Comparison of ENCODE assay signal across 20 cellular contexts in the genomic region with DNA sequence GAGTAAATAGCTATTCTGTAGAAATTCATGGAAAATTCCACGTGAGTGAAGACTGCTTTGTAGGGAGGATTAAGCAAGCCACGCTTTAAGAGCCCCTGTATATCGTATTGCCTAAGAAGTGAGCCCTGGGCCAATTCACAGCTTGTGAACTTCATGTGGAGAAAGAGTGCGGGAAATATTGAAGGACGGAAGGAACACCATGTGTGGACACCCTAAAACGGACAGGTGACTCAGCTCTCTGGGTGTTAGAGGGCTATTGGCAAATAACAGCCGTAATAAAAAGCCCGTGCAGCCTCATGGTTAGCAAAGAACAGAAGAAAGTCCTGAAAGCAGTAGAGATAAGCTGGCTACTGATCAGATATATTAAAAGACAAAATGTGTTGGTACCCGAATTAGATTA. TPM values are rescaled to one million over a fixed set of nuclear protein-coding genes. Genes with fewer than 3 reads are reported as not detected.
A peak's percentile ranks its signal among the peaks of the same experiment; 100 is the strongest.
DNase-seq lines count a peak whose midpoint lies in the region; ATAC-seq, FAIRE-seq and TF ChIP-seq lines count a peak whose summit lies in the region.
"Had no signal": no experiment of that assay in that cellular context is flagged by ENCODE, and none has a peak within 500 bp of the region (broad histone marks: within the 10 kb centered on the region; RNA-seq: fewer than 3 reads in every experiment).

No MANE protein-coding gene starts in this region.

- H3K27ac Mint-ChIP-seq in dendritic cell treated with granulocyte-macrophage colony-stimulating factor and Interleukin-4, amounts not matched to agents 40 ng/mL and 50 ng/mL, for 4 days = peak overlapping the region; percentile 68
- no peak overlapping the region for H3K27ac Mint-ChIP-seq in natural killer cell

- no peak overlapping the region for H3K4me3 Mint-ChIP-seq in dendritic cell treated with granulocyte-macrophage colony-stimulating factor and Interleukin-4, amounts not matched to agents 40 ng/mL and 50 ng/mL, for 4 days
- no peak overlapping the region for H3K4me3 Mint-ChIP-seq in natural killer cell

- TF ChIP-seq CTCF in mucosa of descending colon (IDR thresholded peaks at IDR 0.05) (no peak), natural killer cell (IDR thresholded peaks at IDR 0.05) (no peak)

- H3K36me3 ChIP-seq in mucosa of descending colon (ENCODE audit: low read depth) = no peaks in the 10 kb centered on the region

- peaks cover 90% of the 10 kb centered on the region for H3K36me3 Mint-ChIP-seq in dendritic cell treated with granulocyte-macrophage colony-stimulating factor and Interleukin-4, amounts not matched to agents 40 ng/mL and 50 ng/mL, for 4 days (ENCODE audit: low read depth)
- no peaks in the 10 kb centered on the region for H3K36me3 Mint-ChIP-seq in natural killer cell

- H3K9me3 ChIP-seq in mucosa of descending colon = no peaks in the 10 kb centered on the region
- H3K9me3 ChIP-seq: A549 had no signal

- DNase-seq in GM12892 (ENCODE audit: insufficient read length) (no peak), NOMO-1 treated with DMSO at 0.1 percent for 48 hours (lab: John Stamatoyannopoulos, UW; ENCODE audit: unreplicated experiment) (peak; percentile 89), mucosa of descending colon (no peak), activated gamma-delta T cell (lab: John Stamatoyannopoulos, UW) (no peak), natural killer cell (no peak)
- DNase-seq: DMS 273 treated with DMSO at 0.1 percent for 48 hours, GDM1, GM23248, NCI-H1092 treated with DMSO at 0.1 percent for 48 hours, NCI-H1694 treated with DMSO at 0.1 percent for 48 hours, NCI-H345, NCI-H774 had no signal

- FAIRE-seq in GM12892 (lab: Jason Lieb, UNC) = peak; percentile 50
- FAIRE-seq: A549, GM12878, GM18507 had no signal

- no peak for TF ChIP-seq POLR2A in GM12892 (IDR thresholded peaks at IDR 0.05; ENCODE audit: low read depth, low read length)

- H3K27me3 Mint-ChIP-seq in dendritic cell treated with granulocyte-macrophage colony-stimulating factor and Interleukin-4, amounts not matched to agents 40 ng/mL and 50 ng/mL, for 4 days = no peaks in the 10 kb centered on the region
- peaks cover 0 to 6% of the 10 kb centered on the region in 2 donors for H3K27me3 Mint-ChIP-seq in natural killer cell (ENCODE audit: low read depth in 2 of 2)

- peak; percentile 43 for ATAC-seq in mucosa of descending colon
- ATAC-seq in HG02759 (IDR thresholded peaks at IDR 0.05; ENCODE audit: unreplicated experiment) = no peak
- no peak for ATAC-seq in SK-N-SH treated with all-trans-retinoic acid at 6 μM for 48 hours
- ATAC-seq in natural killer cell = no peak
- ATAC-seq: A549, GM12878, Panc1 had no signal

- no peaks in the 10 kb centered on the region for H3K4me1 ChIP-seq in mucosa of descending colon (ENCODE audit: low read depth)
- H3K4me1 ChIP-seq: A549 had no signal

- H3K4me3 ChIP-seq in mucosa of descending colon = no peak overlapping the region
- H3K4me3 ChIP-seq: A549, GM12878, GM23248, SK-N-MC had no signal

- H3K9me3 Mint-ChIP-seq in dendritic cell treated with granulocyte-macrophage colony-stimulating factor and Interleukin-4, amounts not matched to agents 40 ng/mL and 50 ng/mL, for 4 days = peaks cover 14% of the 10 kb centered on the region
- no peaks in the 10 kb centered on the region for H3K9me3 Mint-ChIP-seq in natural killer cell

- peaks cover 59% of the 10 kb centered on the region for H3K4me1 Mint-ChIP-seq in dendritic cell treated with granulocyte-macrophage colony-stimulating factor and Interleukin-4, amounts not matched to agents 40 ng/mL and 50 ng/mL, for 4 days (ENCODE audit: low read depth)
- H3K4me1 Mint-ChIP-seq in natural killer cell = no peaks in the 10 kb centered on the region

- intact Hi-C loops in dendritic cell treated with granulocyte-macrophage colony-stimulating factor and Interleukin-4, amounts not matched to agents 40 ng/mL and 50 ng/mL, for 4 days (cut with micrococcal nuclease) = no loop called here
- intact Hi-C loops in mucosa of descending colon (cut with DNase I, micrococcal nuclease) (no loop called here), natural killer cell (cut with micrococcal nuclease) (no loop called here)

TF ChIP-seq in SK-N-SH treated with all-trans-retinoic acid at 6 μM for 48 hours, 23 proteins besides CTCF, POLR2A, EP300 and RAD21:
- no peak for TF ChIP-seq CSRNP3 (CRISPR knock-in tag; IDR thresholded peaks at IDR 0.05)
- no peak for TF ChIP-seq ZNF8 (CRISPR knock-in tag; IDR thresholded peaks at IDR 0.05)
- TF ChIP-seq OSR1 (CRISPR knock-in tag; IDR thresholded peaks at IDR 0.05) = no peak
- TF ChIP-seq BACH2 (CRISPR knock-in tag; IDR thresholded peaks at IDR 0.05; ENCODE audit: borderline replicate concordance) = no peak
- TF ChIP-seq CREB5 (CRISPR knock-in tag; IDR thresholded peaks at IDR 0.05; ENCODE audit: low read depth) = no peak
- TF ChIP-seq ZNF565 (CRISPR knock-in tag; conservative IDR thresholded peaks at IDR 0.05; ENCODE audit: low read depth) = no peak
- no peak for TF ChIP-seq TCF4 (CRISPR knock-in tag; IDR thresholded peaks at IDR 0.05; ENCODE audit: borderline replicate concordance)
- TF ChIP-seq ARNTL (CRISPR knock-in tag; IDR thresholded peaks at IDR 0.05; ENCODE audit: borderline replicate concordance, low read depth) = no peak
- no peak for TF ChIP-seq TOX (CRISPR knock-in tag; IDR thresholded peaks at IDR 0.05; ENCODE audit: borderline replicate concordance)
- no peak for TF ChIP-seq PPARA (CRISPR knock-in tag; IDR thresholded peaks at IDR 0.05; ENCODE audit: borderline replicate concordance)
- TF ChIP-seq ZFP30 (CRISPR knock-in tag; IDR thresholded peaks at IDR 0.05) = no peak

RNA-seq across cellular contexts. Expression of gene ZNF366, which starts 26.4 kb away (rescaled TPM):
- not detected for polyA plus RNA-seq in GM12892 (2012; ENCODE audit: missing spikeins)
- total RNA-seq in mucosa of descending colon = 1 to 10 TPM in 2 of 3 donors, under 1 TPM in 1; 0.96 to 1.6 (median 1.6) TPM
- total RNA-seq in natural killer cell = under 1 TPM in 1 of 3 donors, not detected in 2; 0.54 TPM
- total RNA-seq: GM23248 had no signal
- polyA plus RNA-seq: A549, GM23248 had no signal
